ENCODE assay signal across 8 cellular contexts in genomic region chr4:78776729-78777555, GRCh38. TPM values are rescaled to one million over a fixed set of nuclear protein-coding genes. Genes with fewer than 3 reads are reported as not detected.
DNase-seq lines count a peak whose midpoint lies in the region; ATAC-seq and TF ChIP-seq lines count a peak whose summit lies in the region.

No MANE protein-coding gene starts in this region.

- H3K9ac ChIP-seq in SK-N-SH (peak overlapping the region; percentile 94), rectal smooth muscle tissue (ENCODE audit: low read length) (peak overlapping the region; percentile 66)

- no peaks in the 10 kb centered on the region for H3K9me3 ChIP-seq in SK-N-SH

- DNase-seq in COLO829 (ENCODE audit: low spot score) (peak; percentile 29), HL-60 (ENCODE audit: low read depth in 1 of 2, low spot score in 1 of 2) (peak; percentile 38 to 54), SK-N-SH (peak; percentile 54), left ventricle myocardium superior (peak; percentile 57), OCI-M2 (lab: John Stamatoyannopoulos, UW; ENCODE audit: unreplicated experiment) (no peak)
- peak; percentile 6 for DNase-seq in activated naive CD8-positive, alpha-beta T cell treated with anti-CD3 and anti-CD28 coated beads, Interleukin-2, amount 50 U/mL, for 16 hours (ENCODE audit: low read depth, low spot score)

- H3K27ac ChIP-seq in HL-60 (replicated peaks), result peak overlapping the region; percentile 84
- peak overlapping the region; percentile 41 to 75; a peak in 3 of 4 replicates for H3K27ac ChIP-seq in SK-N-SH (ENCODE audit: low read depth in 2 of 2, low read length in 1 of 2)
- H3K27ac ChIP-seq in rectal smooth muscle tissue (ENCODE audit: low read depth, low read length), result no peak overlapping the region

- WGBS in SK-N-SH (ENCODE audit: low lambda C conversion rate), result 5% methylated on average over 18 of the region's 28 CpGs

- H3K4me1 ChIP-seq in SK-N-SH (ENCODE audit: control insufficient read depth in 1 of 2, insufficient read depth in 2 of 2, low read depth in 1 of 2, low read length in 1 of 2) (peaks cover 10% of the 10 kb centered on the region in 2 experiments; a peak in 2 of 4 replicates), rectal smooth muscle tissue (ENCODE audit: control insufficient read depth, insufficient read depth, low read length) (peaks cover 3% of the 10 kb centered on the region)

- no peaks in the 10 kb centered on the region for H3F3A ChIP-seq in SK-N-SH (replicated peaks; ENCODE audit: insufficient read depth)

- H3K9me2 ChIP-seq in SK-N-SH, result no peaks in the 10 kb centered on the region

- peak overlapping the region; percentile 57 for H3K4me3 ChIP-seq in HL-60 (replicated peaks; ENCODE audit: insufficient read depth, low read length)
- peak overlapping the region; percentile 71 to 95 for H3K4me3 ChIP-seq in SK-N-SH (ENCODE audit: low read depth in 2 of 2, low read length in 1 of 2)
- H3K4me3 ChIP-seq in rectal smooth muscle tissue (ENCODE audit: low read length), result peak overlapping the region; percentile 84

- no peak for TF ChIP-seq CTCF in HL-60 (IDR thresholded peaks at IDR 0.05; ENCODE audit: insufficient read depth, low read length)
- no peak for TF ChIP-seq CTCF in SK-N-SH (IDR thresholded peaks at IDR 0.05)

- H3K79me2 ChIP-seq in SK-N-SH (ENCODE audit: insufficient read depth), result peaks cover 53% of the 10 kb centered on the region

- POLR2A ChIA-PET in SK-N-SH (lab: Yijun Ruan, JAX), result interaction anchor here (0.5 to 1.1 kb wide), 2 partner anchors 123 to 957 kb away, joined by 3 read pairs; no protein-coding TSS in a partner anchor

- no peak for TF ChIP-seq RAD21 in SK-N-SH (IDR thresholded peaks at IDR 0.05; ENCODE audit: low read length)

- peak overlapping the region; percentile 56 for H2AFZ ChIP-seq in SK-N-SH (ENCODE audit: low read depth)

- intact Hi-C loops in left ventricle myocardium superior (cut with micrococcal nuclease), result loop anchor here (10.0 kb wide), 2 partner anchors 132 to 162 kb away; no protein-coding TSS in a partner anchor

- TF ChIP-seq EP300 in SK-N-SH (IDR thresholded peaks at IDR 0.05; ENCODE audit: borderline replicate concordance in 1 of 2, low read depth in 1 of 2, low read length in 1 of 2), result no peak

- CTCF ChIA-PET in SK-N-SH (lab: Yijun Ruan, JAX), result interaction anchor here (1.0 to 2.1 kb wide), 5 partner anchors 11 to 164 kb away, joined by 3 to 5 read pairs (median 3); no protein-coding TSS in a partner anchor

- peak overlapping the region; percentile 77 for H3K4me2 ChIP-seq in SK-N-SH

- H4K20me1 ChIP-seq in SK-N-SH (ENCODE audit: insufficient read depth), result peaks cover 31% of the 10 kb centered on the region

- ATAC-seq in GM19463 (IDR thresholded peaks at IDR 0.05; ENCODE audit: unreplicated experiment) (peak; percentile 28), left ventricle myocardium superior (peak; percentile 20)

- H3K36me3 ChIP-seq in SK-N-SH (replicated peaks in 1 of 2; ENCODE audit: control insufficient read depth in 1 of 2, insufficient read depth in 2 of 2, low read length in 1 of 2) (no peaks in the 10 kb centered on the region), rectal smooth muscle tissue (ENCODE audit: control insufficient read depth, insufficient read depth, low read length) (no peaks in the 10 kb centered on the region)

- H3K27me3 ChIP-seq in HL-60 (ENCODE audit: insufficient read depth, poor library complexity, severe bottlenecking) (no peaks in the 10 kb centered on the region), SK-N-SH (ENCODE audit: insufficient read depth) (no peaks in the 10 kb centered on the region), rectal smooth muscle tissue (ENCODE audit: control insufficient read depth, insufficient read depth, low read length) (no peaks in the 10 kb centered on the region)

TF ChIP-seq in SK-N-SH, 30 proteins besides CTCF, POLR2A, EP300 and RAD21:
- TF ChIP-seq FOSL2 (IDR thresholded peaks at IDR 0.05; ENCODE audit: borderline replicate concordance, low read depth), result peak; percentile 39; the same call in 1 of the 2 replicates
- no peak for TF ChIP-seq TEAD4 (IDR thresholded peaks at IDR 0.05; ENCODE audit: borderline replicate concordance, insufficient read depth)
- 0 out of 2 replicates have a peak, but pooled peaks have one; percentile 66 for TF ChIP-seq SIN3A (IDR thresholded peaks at IDR 0.05; ENCODE audit: borderline replicate concordance, low read depth, low read length)
- TF ChIP-seq MAX (IDR thresholded peaks at IDR 0.05; ENCODE audit: low read depth), result 0 out of 2 replicates have a peak, but pooled peaks have one; percentile 18
TF ChIP-seq in SK-N-SH: peak in this region for 3.

RNA-seq across cellular contexts. Expression of gene BMP2K, which starts 0.8 kb away (rescaled TPM):
- polyA plus RNA-seq in SK-N-SH (2012; rRNA removed), result 7.2 and 10.0 TPM in 2 replicates
- polyA plus RNA-seq in SK-N-SH (2012; cell fraction: cytosol; rRNA removed), result 8.6 and 8.9 TPM in 2 replicates
- polyA plus RNA-seq in SK-N-SH (2012; cell fraction: nucleus; rRNA removed), result 10.7 and 22.6 TPM in 2 replicates
- 38.7 TPM for total RNA-seq in left ventricle myocardium superior
